Comparison of ENCODE assay signal across 14 cellular contexts in the genomic region with DNA sequence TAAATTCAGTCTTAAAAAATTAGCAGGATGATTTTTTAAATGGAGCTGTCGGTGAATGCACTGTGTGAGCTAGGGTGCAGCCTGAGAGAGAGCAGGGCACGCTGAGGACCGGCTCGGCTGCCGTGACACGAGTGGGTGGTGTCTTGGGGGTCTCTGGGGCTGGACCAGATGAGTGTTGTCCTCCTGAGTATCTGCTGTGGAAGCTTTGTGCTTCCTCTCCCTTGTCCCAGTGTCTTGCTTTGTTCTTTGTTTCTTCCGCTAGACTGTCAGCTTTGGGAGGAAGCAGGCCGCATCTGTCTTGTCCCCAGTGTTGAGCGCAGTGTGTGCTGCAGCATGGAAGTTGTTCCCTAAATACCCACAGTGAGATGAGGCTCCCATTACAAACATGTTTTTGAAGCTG.
DNase-seq lines count a peak whose midpoint lies in the region; ATAC-seq and TF ChIP-seq lines count a peak whose summit lies in the region.
"Had no signal": no experiment of that assay in that cellular context is flagged by ENCODE, and none has a peak within 500 bp of the region (broad histone marks: within the 10 kb centered on the region; RNA-seq: fewer than 3 reads in every experiment).

No MANE protein-coding gene starts in this region.

- H3K4me2 ChIP-seq in BLaER1: peak overlapping the region; percentile 51

- H3K4me1 Mint-ChIP-seq in naive B cell (peaks cover 37 to 50% (median 41%) of the 10 kb centered on the region in 3 donors), natural killer cell (peaks cover 3 to 23% of the 10 kb centered on the region in 2 donors)

- H3K4me3 Mint-ChIP-seq in naive B cell (peak overlapping the region in 3 of 8 donors; percentile 9 to 52 (median 34)), natural killer cell (no peak overlapping the region)

- no peaks in the 10 kb centered on the region for H3K36me3 ChIP-seq in BLaER1
- H3K36me3 ChIP-seq: BE2C had no signal

- TF ChIP-seq CTCF in HL-60 (IDR thresholded peaks at IDR 0.05; ENCODE audit: insufficient read depth, low read length) (no peak), VCaP (conservative IDR thresholded peaks at IDR 0.05) (no peak), natural killer cell (IDR thresholded peaks at IDR 0.05) (no peak)

- H3K4me3 ChIP-seq in BLaER1 (no peak overlapping the region), HL-60 (replicated peaks; ENCODE audit: insufficient read depth, low read length) (no peak overlapping the region)

- intact Hi-C loops in natural killer cell (cut with micrococcal nuclease): loop anchor here (5.0 kb wide), 1 partner anchor 38 kb away; no protein-coding TSS in a partner anchor

- H3K27me3 Mint-ChIP-seq in naive B cell (no peaks in the 10 kb centered on the region), natural killer cell (ENCODE audit: low read depth in 2 of 2) (no peaks in the 10 kb centered on the region)

- H3K9ac ChIP-seq in BLaER1: no peak overlapping the region

- H3K27ac ChIP-seq in BLaER1: no peak overlapping the region
- H3K27ac ChIP-seq in HL-60 (replicated peaks): peak overlapping the region; percentile 71
- H3K27ac ChIP-seq in VCaP: peak overlapping the region; percentile 39

- no peaks in the 10 kb centered on the region for H4K20me1 ChIP-seq in BLaER1

- H3K27me3 ChIP-seq in BLaER1 (no peaks in the 10 kb centered on the region), HL-60 (ENCODE audit: insufficient read depth, poor library complexity, severe bottlenecking) (no peaks in the 10 kb centered on the region)

- DNase-seq in HL-60 (ENCODE audit: low read depth in 1 of 2, low spot score in 1 of 2) (peak in 1 of 2 experiments; percentile 75), naive B cell (no peak), natural killer cell (no peak), NCI-H1048 (lab: John Stamatoyannopoulos, UW) (no peak), NCI-H345 (lab: John Stamatoyannopoulos, UW) (no peak), T1000 (lab: John Stamatoyannopoulos, UW) (no peak)
- DNase-seq: activated naive CD4-positive, alpha-beta T cell treated with anti-CD3 and anti-CD28 coated beads, Interleukin-2, amount 50 U/mL, for 16 hours; BE2C; effector memory CD4-positive, alpha-beta T cell; NCI-H146; NCI-H524 had no signal

- ATAC-seq in naive B cell (ENCODE audit: low read depth in 2 of 2): peak in 1 of 2 donors; percentile 29
- ATAC-seq in natural killer cell: no peak

- peaks cover 27 to 28% of the 10 kb centered on the region in 2 donors for H3K36me3 Mint-ChIP-seq in naive B cell
- peaks cover 10% of the 10 kb centered on the region for H3K36me3 Mint-ChIP-seq in natural killer cell

- H3K27ac Mint-ChIP-seq in naive B cell (peak overlapping the region in 5 of 6 donors; percentile 44 to 91 (median 86)), natural killer cell (no peak overlapping the region)
- H3K27ac Mint-ChIP-seq: progenitor cell of endocrine pancreas had no signal

- H3K9me3 ChIP-seq in BLaER1: no peaks in the 10 kb centered on the region
- H3K9me3 ChIP-seq: BE2C had no signal

- no peaks in the 10 kb centered on the region for H3K9me3 Mint-ChIP-seq in naive B cell
- no peaks in the 10 kb centered on the region for H3K9me3 Mint-ChIP-seq in natural killer cell

- peaks cover 11% of the 10 kb centered on the region for H3K4me1 ChIP-seq in BLaER1
- H3K4me1 ChIP-seq: BE2C had no signal

Comparison
In these comparisons a context has a peak if more than half of its experiments do, and no peak if none do; other contexts are left out.
1. H3K27ac Mint-ChIP-seq: peak in naive B cell (5 of 6); none in natural killer cell (0 of 2).